8 cellular contexts compared by ENCODE assay signal in the genomic region with DNA sequence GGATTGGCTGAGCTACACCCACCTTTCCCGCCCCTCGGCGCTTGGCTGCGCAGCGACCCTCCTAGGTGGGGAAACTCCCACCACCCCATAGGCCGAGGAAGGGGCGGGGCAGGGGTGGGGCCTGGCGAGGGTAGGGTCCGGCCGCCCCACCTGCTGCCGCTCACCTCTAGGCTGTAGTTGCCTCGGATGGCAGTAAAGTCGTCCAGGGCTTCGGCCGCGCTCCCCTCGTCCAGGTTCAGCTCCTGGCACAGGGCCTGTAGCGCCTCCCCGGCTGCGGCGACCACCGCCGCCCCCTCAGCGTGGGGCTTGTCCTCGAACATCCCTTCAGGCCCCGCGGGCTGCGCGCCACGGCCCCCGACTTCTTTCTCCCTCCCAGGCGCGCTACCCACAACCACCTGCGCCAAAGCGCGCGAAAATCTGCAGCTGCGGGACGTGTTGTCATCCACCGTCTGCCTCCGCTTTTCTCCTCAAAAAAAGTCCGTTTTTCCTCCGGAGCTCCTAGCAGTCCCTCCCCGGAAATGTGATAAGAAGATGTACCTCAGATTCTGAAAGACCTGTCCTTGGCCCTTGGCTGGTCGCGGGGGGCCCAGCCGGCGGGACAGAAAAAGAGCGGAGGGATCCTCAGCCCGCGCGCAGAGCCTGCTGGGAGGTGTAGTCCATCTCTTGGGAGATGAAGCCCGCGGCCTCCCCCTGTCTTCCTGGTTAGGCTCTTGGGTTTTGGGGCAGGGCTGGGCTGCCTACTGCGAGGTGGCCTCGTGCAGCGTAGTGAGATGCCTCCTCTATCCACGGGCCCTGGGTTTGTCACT. TPM values are rescaled to one million over a fixed set of nuclear protein-coding genes. Genes with fewer than 3 reads are reported as not detected.
DNase-seq lines count a peak whose midpoint lies in the region; ATAC-seq and TF ChIP-seq lines count a peak whose summit lies in the region.

RBL1 (minus strand) TSS at position 389 of the 806 bp plus-strand sequence; CDS start at position 320, 69 bp downstream.

- peaks cover 11% of the 10 kb centered on the region for H3K4me1 Mint-ChIP-seq in osteocyte (ENCODE audit: unreplicated experiment)

- peak; percentile 65 for DNase-seq in GM04503 (ENCODE audit: low read depth)
- DNase-seq in NCI-H1092 (lab: John Stamatoyannopoulos, UW): peak; percentile 85
- peak; percentile 73 for DNase-seq in SKM-1 (lab: John Stamatoyannopoulos, UW; ENCODE audit: unreplicated experiment)
- DNase-seq in activated naive CD4-positive, alpha-beta T cell treated with anti-CD3 and anti-CD28 coated beads, Interleukin-2, amount 50 U/mL, for 72 hours (ENCODE audit: low spot score in 2 of 2): peak; percentile 87 to 88
- DNase-seq in head of caudate nucleus: peak; percentile 80 to 95 (median 90)
- DNase-seq in osteocyte (ENCODE audit: extremely low spot score, unreplicated experiment): peak; percentile 91

- ATAC-seq in HG02571 (IDR thresholded peaks at IDR 0.05; ENCODE audit: unreplicated experiment): peak; percentile 65
- peak; percentile 80 to 87 for ATAC-seq in activated naive CD4-positive, alpha-beta T cell treated with anti-CD3 and anti-CD28 coated beads, Interleukin-2, amount 50 U/mL, for 72 hours

- H3K36me3 Mint-ChIP-seq in activated naive CD4-positive, alpha-beta T cell treated with anti-CD3 and anti-CD28 coated beads, Interleukin-2, amount 50 U/mL, for 72 hours: peaks cover 23 to 36% of the 10 kb centered on the region in 2 donors
- H3K36me3 Mint-ChIP-seq in osteocyte (ENCODE audit: unreplicated experiment): no peaks in the 10 kb centered on the region

- peak within 1 kb of the TSS; percentile 79 for H3K27ac ChIP-seq in thymus (ENCODE audit: low read depth)

- H3K27ac Mint-ChIP-seq in activated naive CD4-positive, alpha-beta T cell treated with anti-CD3 and anti-CD28 coated beads, Interleukin-2, amount 50 U/mL, for 72 hours: peak within 1 kb of the TSS; percentile 98 to 100
- peak within 1 kb of the TSS; percentile 97 for H3K27ac Mint-ChIP-seq in osteocyte (ENCODE audit: unreplicated experiment)

- no peaks in the 10 kb centered on the region for H3K27me3 ChIP-seq in thymus (ENCODE audit: control insufficient read depth, insufficient read depth)

- H3K4me3 ChIP-seq in thymus (ENCODE audit: low read length): peak within 1 kb of the TSS; percentile 88

- H3K4me3 Mint-ChIP-seq in osteocyte (ENCODE audit: unreplicated experiment): peak within 1 kb of the TSS; percentile 97

- no peaks in the 10 kb centered on the region for H3K9me3 ChIP-seq in thymus (ENCODE audit: control insufficient read depth)

- H3K27me3 Mint-ChIP-seq in osteocyte (ENCODE audit: unreplicated experiment): no peaks in the 10 kb centered on the region

- H3K9me3 Mint-ChIP-seq in activated naive CD4-positive, alpha-beta T cell treated with anti-CD3 and anti-CD28 coated beads, Interleukin-2, amount 50 U/mL, for 72 hours: no peaks in the 10 kb centered on the region
- H3K9me3 Mint-ChIP-seq in osteocyte (ENCODE audit: unreplicated experiment): no peaks in the 10 kb centered on the region

- H3K36me3 ChIP-seq in thymus (ENCODE audit: control insufficient read depth, insufficient read depth): no peaks in the 10 kb centered on the region

- intact Hi-C loops in head of caudate nucleus (cut with DNase I): loop anchor here (5.0 kb wide), 1 partner anchor 81 kb away; the partner anchor contains the start of genes MROH8 and RPN2

- H3K4me1 ChIP-seq in thymus (ENCODE audit: control insufficient read depth, insufficient read depth, low read length): peaks cover 13% of the 10 kb centered on the region

- peak; percentile 49 for TF ChIP-seq CTCF in osteocyte (IDR thresholded peaks at IDR 0.05)

- under 1% methylated on average over 58 of the region's 58 CpGs for WGBS in thymus

RNA-seq across cellular contexts. Expression of gene RBL1, which starts in this region (rescaled TPM):
- 10 to 100 TPM; 27.2 to 43.6 TPM for total RNA-seq in activated naive CD4-positive, alpha-beta T cell treated with anti-CD3 and anti-CD28 coated beads, Interleukin-2, amount 50 U/mL, for 72 hours
- 6.7 and 7.2 TPM in 2 replicates for total RNA-seq in osteocyte
- 4.1 TPM for polyA plus RNA-seq in thymus

Comparison
In these comparisons a context has a peak if more than half of its experiments do, and no peak if none do; other contexts are left out.
1. Peak in every context shown above with its lines: DNase-seq, ATAC-seq, H3K4me3 ChIP-seq and H3K27ac ChIP-seq.